Comparison of ENCODE assay signal across 8 cellular contexts in the genomic region with DNA sequence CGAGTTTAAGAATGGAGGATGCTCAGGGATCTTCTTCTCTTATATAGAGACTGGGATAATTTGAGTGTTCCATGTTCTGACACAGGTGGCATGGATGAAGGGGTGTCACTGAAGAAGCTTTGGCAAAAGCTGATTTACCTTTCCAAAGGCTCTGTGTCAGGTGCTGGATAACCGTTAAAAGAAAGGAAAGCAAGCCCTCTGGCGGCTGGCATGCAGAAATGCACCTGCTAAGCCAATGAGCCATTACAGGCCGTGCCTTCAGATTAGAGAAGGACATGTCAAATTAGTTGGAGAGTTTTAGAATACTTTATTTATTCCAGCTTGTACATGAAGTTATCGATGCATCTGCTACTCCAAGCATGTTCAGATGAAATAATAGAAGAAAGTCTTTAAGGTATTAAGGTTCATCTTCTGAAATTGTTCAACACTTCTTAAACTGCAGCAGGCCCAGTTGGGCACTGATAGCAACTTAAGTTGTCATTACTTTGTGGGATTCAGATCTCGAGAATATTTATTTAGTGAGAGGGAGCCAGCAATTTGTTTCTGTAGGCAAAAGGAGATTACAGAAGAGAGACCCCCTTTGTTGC.
DNase-seq lines count a peak whose midpoint lies in the region; ATAC-seq and TF ChIP-seq lines count a peak whose summit lies in the region.

No MANE protein-coding gene starts in this region.

- WGBS in iPS DF 6.9 (ENCODE audit: insufficient coverage, insufficient read length) = no CpG with 5 or more reads among the region's 6 CpGs

- no peaks in the 10 kb centered on the region for H3K9me3 ChIP-seq in iPS DF 6.9 (ENCODE audit: control insufficient read depth, insufficient read depth, low read length)
- no peaks in the 10 kb centered on the region for H3K9me3 ChIP-seq in thoracic aorta

- ATAC-seq in GM18909 (IDR thresholded peaks at IDR 0.05; ENCODE audit: poor library complexity, unreplicated experiment) = peak; percentile 87
- ATAC-seq in HG03095 (IDR thresholded peaks at IDR 0.05; ENCODE audit: unreplicated experiment) = peak; percentile 75
- ATAC-seq in thoracic aorta (ENCODE audit: insufficient number of reproducible peaks, low FRiP score, low read depth) = no peak

- H3K4me1 ChIP-seq in iPS DF 6.9 (ENCODE audit: control insufficient read depth, insufficient read depth, low read length) (no peaks in the 10 kb centered on the region), thoracic aorta (ENCODE audit: control insufficient read depth in 1 of 2, low read depth in 2 of 2) (no peaks in the 10 kb centered on the region)

- H3K27ac ChIP-seq in iPS DF 6.9 (ENCODE audit: low read length) = no peak overlapping the region
- H3K27ac ChIP-seq in thoracic aorta = no peak overlapping the region

- H3K36me3 ChIP-seq in iPS DF 6.9 (ENCODE audit: control insufficient read depth, insufficient read depth, low read length) (no peaks in the 10 kb centered on the region), thoracic aorta (no peaks in the 10 kb centered on the region)

- H3K27me3 ChIP-seq in iPS DF 6.9 (ENCODE audit: control insufficient read depth, insufficient read depth, low read length) (no peaks in the 10 kb centered on the region), thoracic aorta (replicated peaks; ENCODE audit: insufficient read depth) (no peaks in the 10 kb centered on the region)

- peak; percentile 55 for TF ChIP-seq CTCF in thoracic aorta (IDR thresholded peaks at IDR 0.05)

- H3K4me3 ChIP-seq in iPS DF 6.9 (ENCODE audit: low read length) = no peak overlapping the region
- no peak overlapping the region for H3K4me3 ChIP-seq in thoracic aorta

- DNase-seq in DMS53 treated with DMSO at 0.1 percent for 48 hours (lab: John Stamatoyannopoulos, UW; ENCODE audit: unreplicated experiment) = peak; percentile 23
- peak; percentile 65 for DNase-seq in NCI-H2171 treated with DMSO at 0.1 percent for 48 hours (lab: John Stamatoyannopoulos, UW)
- DNase-seq in amniotic stem cell (lab: John Stamatoyannopoulos, UW) = peak; percentile 2
- DNase-seq in iPS DF 6.9 (ENCODE audit: low read depth, low spot score) = peak; percentile 57
- no peak for DNase-seq in thoracic aorta (ENCODE audit: low spot score)
- DNase-seq in activated CD8-positive, alpha-beta memory T cell treated with anti-CD3 and anti-CD28 coated beads for 24 hours = no peak

Comparison
In these comparisons a context has a peak if more than half of its experiments do, and no peak if none do; other contexts are left out.
1. DNase-seq: peak in DMS53 treated with DMSO at 0.1 percent for 48 hours (single experiment), NCI-H2171 treated with DMSO at 0.1 percent for 48 hours (single experiment), amniotic stem cell (single experiment) and iPS DF 6.9 (single experiment); none in thoracic aorta (single experiment) and activated CD8-positive, alpha-beta memory T cell treated with anti-CD3 and anti-CD28 coated beads for 24 hours (single experiment).